2 cellular contexts compared by ENCODE assay signal in genomic region chr9:38019731-38020130, GRCh38.
TF ChIP-seq lines count a peak whose summit lies in the region.

No MANE protein-coding gene starts in this region.

TF ChIP-seq in H1, 55 proteins besides CTCF, POLR2A, EP300 and RAD21:
- TF ChIP-seq TBP (IDR thresholded peaks at IDR 0.05; ENCODE audit: low read depth, low read length) (no peak), SIN3A (conservative IDR thresholded peaks at IDR 0.05 in 1 of 2, IDR thresholded peaks at IDR 0.05 in 1 of 2; ENCODE audit: low read depth in 1 of 2, low read length in 2 of 2) (no peak), CHD7 (IDR thresholded peaks at IDR 0.05; ENCODE audit: insufficient replicate concordance, low read length) (no peak)

TF ChIP-seq in neural cell, 6 proteins besides CTCF, POLR2A, EP300 and RAD21:
- TF ChIP-seq REST (IDR thresholded peaks at IDR 0.05; ENCODE audit: borderline replicate concordance), result no peak
- TF ChIP-seq TAF1 (IDR thresholded peaks at IDR 0.05; ENCODE audit: low read depth), result no peak
- TF ChIP-seq SMC3 (conservative IDR thresholded peaks at IDR 0.05; ENCODE audit: poor library complexity), result no peak
- TF ChIP-seq POLR2AphosphoS5 (IDR thresholded peaks at IDR 0.05), result no peak
- no peak for TF ChIP-seq EZH2 (IDR thresholded peaks at IDR 0.05; ENCODE audit: borderline replicate concordance, insufficient read depth, low read length, poor library complexity, severe bottlenecking)
- no peak for TF ChIP-seq MXI1 (conservative IDR thresholded peaks at IDR 0.05; ENCODE audit: poor library complexity, severe bottlenecking)
TF ChIP-seq in neural cell: peak in this region for 0.
